In genomic region chr12:131015581-131016337, GRCh38 we compare ENCODE assay signal across 21 cellular contexts.
"Had no signal": no experiment of that assay in that cellular context is flagged by ENCODE, and none has a peak within 500 bp of the region (broad histone marks: within the 10 kb centered on the region; RNA-seq: fewer than 3 reads in every experiment).

No MANE protein-coding gene starts in this region.

- H3K4me3 Mint-ChIP-seq: dendritic cell treated with granulocyte-macrophage colony-stimulating factor and Interleukin-4, amounts not matched to agents 40 ng/mL and 50 ng/mL, for 4 days; effector memory CD8-positive, alpha-beta T cell; immature natural killer cell; naive thymus-derived CD8-positive, alpha-beta T cell; stimulated activated naive B cell treated with anti-CD40 and anti-IgM and Interleukin-4, amounts not matched to agents 10 μg/mL and 1 μg/mL and 100 μg/mL, for 72 hours; stimulated activated naive CD8-positive, alpha-beta T cell treated with anti-CD3 and anti-CD28 coated beads, Interleukin-15, amount 100 ng/mL, for 72 hours had no signal

- H3K9ac ChIP-seq: parathyroid adenoma had no signal

- DNase-seq: cerebellar nuclear complex; effector memory CD8-positive, alpha-beta T cell; gastrocnemius medialis; immature natural killer cell; left colon; mammary epithelial cell; naive thymus-derived CD8-positive, alpha-beta T cell; spleen; stimulated activated CD4-positive, alpha-beta T cell treated with anti-CD3 and anti-CD28 coated beads, Interleukin-15, amount 100 ng/mL, for 24 hours; stimulated activated CD4-positive, alpha-beta T cell treated with anti-CD3 and anti-CD28 coated beads, Interleukin-1b, Interleukin-23, amount 100 ng/mL, for 48 hours; stimulated activated CD4-positive, alpha-beta T cell treated with anti-CD3 and anti-CD28 coated beads, Interleukin-4, amount 100 ng/mL, for 4 hours; stimulated activated naive B cell treated with anti-CD40 and anti-IgM and Interleukin-4, amounts not matched to agents 10 μg/mL and 1 μg/mL and 100 μg/mL, for 72 hours; stimulated activated naive CD8-positive, alpha-beta T cell treated with anti-CD3 and anti-CD28 coated beads, Interleukin-15, amount 100 ng/mL, for 72 hours; testis had no signal

- H3K27me3 Mint-ChIP-seq: stimulated activated naive CD8-positive, alpha-beta T cell treated with anti-CD3 and anti-CD28 coated beads, Interleukin-15, amount 100 ng/mL, for 72 hours had no signal

- H3K27ac Mint-ChIP-seq: dendritic cell treated with granulocyte-macrophage colony-stimulating factor and Interleukin-4, amounts not matched to agents 40 ng/mL and 50 ng/mL, for 4 days; effector memory CD8-positive, alpha-beta T cell; immature natural killer cell; stimulated activated naive B cell treated with anti-CD40 and anti-IgM and Interleukin-4, amounts not matched to agents 10 μg/mL and 1 μg/mL and 100 μg/mL, for 72 hours had no signal

- H3K36me3 Mint-ChIP-seq: immature natural killer cell; naive thymus-derived CD8-positive, alpha-beta T cell; stimulated activated naive B cell treated with anti-CD40 and anti-IgM and Interleukin-4, amounts not matched to agents 10 μg/mL and 1 μg/mL and 100 μg/mL, for 72 hours had no signal

- H3K27ac ChIP-seq: epithelial cell of prostate, esophagus muscularis mucosa, gastrocnemius medialis, parathyroid adenoma, prostate gland, spleen, testis had no signal

- H3K4me1 Mint-ChIP-seq: immature natural killer cell; stimulated activated naive CD8-positive, alpha-beta T cell treated with anti-CD3 and anti-CD28 coated beads, Interleukin-15, amount 100 ng/mL, for 72 hours had no signal

- H3K36me3 ChIP-seq: gastrocnemius medialis, prostate gland, spleen had no signal

- H3K9me3 ChIP-seq: esophagus muscularis mucosa, gastrocnemius medialis, prostate gland, spleen, testis had no signal

- H3K4me3 ChIP-seq: esophagus muscularis mucosa, gastrocnemius medialis, prostate gland, spleen, testis, tibial nerve had no signal

- H3K27me3 ChIP-seq: esophagus muscularis mucosa, gastrocnemius medialis, spleen, testis, tibial nerve had no signal

- H3K4me1 ChIP-seq: gastrocnemius medialis, parathyroid adenoma, prostate gland, spleen, testis had no signal

- H3K79me2 ChIP-seq: parathyroid adenoma had no signal

- ATAC-seq: effector memory CD8-positive, alpha-beta T cell; gastrocnemius medialis; left colon; naive thymus-derived CD8-positive, alpha-beta T cell; sciatic nerve; stimulated activated naive B cell treated with anti-CD40 and anti-IgM and Interleukin-4, amounts not matched to agents 10 μg/mL and 1 μg/mL and 100 μg/mL, for 72 hours; stimulated activated naive CD8-positive, alpha-beta T cell treated with anti-CD3 and anti-CD28 coated beads, Interleukin-15, amount 100 ng/mL, for 72 hours had no signal

- H2AFZ ChIP-seq: parathyroid adenoma had no signal

- H3K9me3 Mint-ChIP-seq: dendritic cell treated with granulocyte-macrophage colony-stimulating factor and Interleukin-4, amounts not matched to agents 40 ng/mL and 50 ng/mL, for 4 days; effector memory CD8-positive, alpha-beta T cell; immature natural killer cell; naive thymus-derived CD8-positive, alpha-beta T cell; stimulated activated naive B cell treated with anti-CD40 and anti-IgM and Interleukin-4, amounts not matched to agents 10 μg/mL and 1 μg/mL and 100 μg/mL, for 72 hours; stimulated activated naive CD8-positive, alpha-beta T cell treated with anti-CD3 and anti-CD28 coated beads, Interleukin-15, amount 100 ng/mL, for 72 hours had no signal
